ENCODE assay signal across 13 cellular contexts in genomic region chr1:231139125-231139649, GRCh38. TPM values are rescaled to one million over a fixed set of nuclear protein-coding genes. Genes with fewer than 3 reads are reported as not detected.
DNase-seq lines count a peak whose midpoint lies in the region; ATAC-seq and TF ChIP-seq lines count a peak whose summit lies in the region.
"Had no signal": no experiment of that assay in that cellular context is flagged by ENCODE, and none has a peak within 500 bp of the region (broad histone marks: within the 10 kb centered on the region; RNA-seq: fewer than 3 reads in every experiment).

No MANE protein-coding gene starts in this region.

- H3K27ac Mint-ChIP-seq in osteocyte (ENCODE audit: unreplicated experiment) = peak overlapping the region; percentile 89
- H3K27ac Mint-ChIP-seq: activated naive CD8-positive, alpha-beta T cell treated with anti-CD3 and anti-CD28 coated beads, Interleukin-2, amount 10 ng/mL, durations not matched to agents 7 days and 5 days; stimulated activated naive B cell treated with anti-CD40 and anti-IgM and Interleukin-4, amounts not matched to agents 10 μg/mL and 1 μg/mL and 100 μg/mL, for 72 hours had no signal

- no peak for TF ChIP-seq POLR2A in NB4 (IDR thresholded peaks at IDR 0.05; ENCODE audit: extremely low read depth, insufficient read length)

- DNase-seq in DMS53 treated with DMSO at 0.1 percent for 48 hours (lab: John Stamatoyannopoulos, UW; ENCODE audit: unreplicated experiment) = peak; percentile 21
- peak; percentile 32 for DNase-seq in NB4 (ENCODE audit: low read depth)
- peak; percentile 80 for DNase-seq in dedifferentiated amniotic fluid mesenchymal stem cell (ENCODE audit: extremely low spot score)
- DNase-seq in osteocyte (ENCODE audit: extremely low spot score, unreplicated experiment) = peak; percentile 48
- no peak for DNase-seq in stimulated activated CD4-positive, alpha-beta T cell treated with anti-CD3 and anti-CD28 coated beads, Interleukin-4, amount 100 ng/mL, for 24 hours
- no peak for DNase-seq in NCI-H1092 (lab: John Stamatoyannopoulos, UW)
- DNase-seq: activated naive CD8-positive, alpha-beta T cell treated with anti-CD3 and anti-CD28 coated beads, Interleukin-2, amount 10 ng/mL, durations not matched to agents 7 days and 5 days; erythroblast; mesendoderm; NCI-H187; stimulated activated naive B cell treated with anti-CD40 and anti-IgM and Interleukin-4, amounts not matched to agents 10 μg/mL and 1 μg/mL and 100 μg/mL, for 72 hours had no signal

- H3K4me3 Mint-ChIP-seq in osteocyte (ENCODE audit: unreplicated experiment) = no peak overlapping the region
- H3K4me3 Mint-ChIP-seq: activated naive CD8-positive, alpha-beta T cell treated with anti-CD3 and anti-CD28 coated beads, Interleukin-2, amount 10 ng/mL, durations not matched to agents 7 days and 5 days; stimulated activated naive B cell treated with anti-CD40 and anti-IgM and Interleukin-4, amounts not matched to agents 10 μg/mL and 1 μg/mL and 100 μg/mL, for 72 hours had no signal

- TF ChIP-seq CTCF in NB4 (IDR thresholded peaks at IDR 0.05; ENCODE audit: low read depth, low read length) = no peak
- no peak for TF ChIP-seq CTCF in osteocyte (IDR thresholded peaks at IDR 0.05)

- no peaks in the 10 kb centered on the region for H3K36me3 Mint-ChIP-seq in osteocyte (ENCODE audit: unreplicated experiment)
- H3K36me3 Mint-ChIP-seq: activated naive CD8-positive, alpha-beta T cell treated with anti-CD3 and anti-CD28 coated beads, Interleukin-2, amount 10 ng/mL, durations not matched to agents 7 days and 5 days had no signal

- peaks cover 43% of the 10 kb centered on the region for H3K4me1 Mint-ChIP-seq in osteocyte (ENCODE audit: unreplicated experiment)

- ATAC-seq in HG02610 (IDR thresholded peaks at IDR 0.05; ENCODE audit: unreplicated experiment) (no peak), HG03095 (IDR thresholded peaks at IDR 0.05; ENCODE audit: unreplicated experiment) (no peak)
- ATAC-seq: stimulated activated naive B cell treated with anti-CD40 and anti-IgM and Interleukin-4, amounts not matched to agents 10 μg/mL and 1 μg/mL and 100 μg/mL, for 72 hours had no signal

- no peak overlapping the region for H3K4me3 ChIP-seq in NB4 (ENCODE audit: low read depth, low read length)

- H3K9me3 Mint-ChIP-seq in osteocyte (ENCODE audit: unreplicated experiment) = peaks cover 12% of the 10 kb centered on the region

- H3K27me3 Mint-ChIP-seq in osteocyte (ENCODE audit: unreplicated experiment) = no peaks in the 10 kb centered on the region

RNA-seq across cellular contexts. Expression of gene TRIM67, which starts 22.7 kb away (rescaled TPM):
- total RNA-seq in osteocyte = 0.32 and 0.39 TPM in 2 replicates
- total RNA-seq: activated naive CD8-positive, alpha-beta T cell treated with anti-CD3 and anti-CD28 coated beads, Interleukin-2, amount 10 ng/mL, durations not matched to agents 7 days and 5 days had no signal

Comparison
In these comparisons a context has a peak if more than half of its experiments do, and no peak if none do; other contexts are left out.
1. DNase-seq: peak in DMS53 treated with DMSO at 0.1 percent for 48 hours (single experiment), NB4 (single experiment), dedifferentiated amniotic fluid mesenchymal stem cell (single experiment) and osteocyte (single experiment); none in stimulated activated CD4-positive, alpha-beta T cell treated with anti-CD3 and anti-CD28 coated beads, Interleukin-4, amount 100 ng/mL, for 24 hours (single experiment) and NCI-H1092 (single experiment).